Comparison of ENCODE assay signal across 8 cellular contexts in the genomic region with DNA sequence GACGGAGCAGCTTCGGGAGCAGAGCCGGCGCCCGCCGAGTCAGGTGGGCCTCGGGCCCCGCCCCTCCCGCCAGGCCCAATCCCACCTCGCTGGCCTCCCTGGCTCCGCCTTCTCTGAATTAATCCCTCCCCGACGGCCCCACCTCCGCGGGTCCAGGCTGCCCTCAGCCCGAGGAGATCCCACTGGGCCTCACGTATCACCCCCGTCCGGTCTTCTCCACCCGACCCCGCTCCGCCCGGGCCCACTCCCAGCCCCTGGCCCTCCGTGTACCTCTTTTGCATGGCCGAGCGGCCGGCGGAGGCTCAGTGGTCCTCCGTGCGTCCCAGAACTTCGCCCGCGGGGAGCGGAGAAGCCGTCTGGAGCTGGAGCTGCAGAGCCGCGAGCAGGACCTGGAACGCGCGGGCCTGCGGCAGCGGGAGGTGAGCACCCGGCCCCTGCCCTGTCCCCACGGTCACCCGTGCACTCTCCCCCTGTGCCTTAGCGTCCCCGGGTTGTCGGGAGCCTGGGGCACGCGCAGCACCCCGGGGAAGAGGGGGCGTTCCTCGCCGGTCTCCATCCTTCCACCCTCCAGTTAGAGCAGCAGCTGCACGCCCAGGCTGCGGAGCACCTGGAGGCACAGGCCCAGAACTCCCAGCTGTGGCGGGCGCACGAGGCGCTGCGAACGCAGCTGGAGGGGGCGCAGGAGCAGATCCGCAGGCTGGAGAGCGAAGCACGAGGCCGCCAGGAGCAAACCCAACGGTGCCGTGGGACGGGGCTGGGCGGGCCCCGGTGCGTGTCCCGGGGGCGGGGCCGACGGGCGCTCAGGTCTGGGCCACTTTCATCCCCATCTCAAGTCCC. TPM values are rescaled to one million over a fixed set of nuclear protein-coding genes. Genes with fewer than 3 reads are reported as not detected.
DNase-seq lines count a peak whose midpoint lies in the region; ATAC-seq and TF ChIP-seq lines count a peak whose summit lies in the region.

No MANE protein-coding gene starts in this region.

- peak; percentile 68 for DNase-seq in AG08395 (ENCODE audit: low spot score)
- DNase-seq in NCI-H2227 treated with DMSO at 0.1 percent for 48 hours (lab: John Stamatoyannopoulos, UW), result peak; percentile 92
- DNase-seq in activated CD8-positive, alpha-beta memory T cell treated with anti-CD3 and anti-CD28 coated beads, Interleukin-2, amount 50 U/mL, for 48 hours, result peak; percentile 85
- DNase-seq in esophagus squamous epithelium (lab: John Stamatoyannopoulos, UW), result no peak
- peak in 9 of 10 donors; percentile 44 to 77 (median 59) for DNase-seq in naive thymus-derived CD8-positive, alpha-beta T cell
- DNase-seq in PC-3, result no peak

- TF ChIP-seq CTCF in esophagus squamous epithelium (IDR thresholded peaks at IDR 0.05), result no peak
- no peak for TF ChIP-seq CTCF in PC-3 (conservative IDR thresholded peaks at IDR 0.05; ENCODE audit: low read depth, low read length)

- H3K36me3 Mint-ChIP-seq in naive thymus-derived CD8-positive, alpha-beta T cell, result peaks cover 0 to 1% (median 0%) of the 10 kb centered on the region in 3 donors

- CTCF ChIA-PET in PC-3 (lab: Charles Lee), result no interaction called here

- H3K9me3 Mint-ChIP-seq in naive thymus-derived CD8-positive, alpha-beta T cell, result no peaks in the 10 kb centered on the region

- no peak overlapping the region for H2AFZ ChIP-seq in PC-3 (ENCODE audit: low read length)

- H4K20me1 ChIP-seq in PC-3 (ENCODE audit: low read length), result no peaks in the 10 kb centered on the region

- POLR2A ChIA-PET in naive thymus-derived CD8-positive, alpha-beta T cell (lab: Charles Lee), result interaction anchor here (1.1 to 12.0 kb wide), 4 partner anchors 10 to 28 kb away, joined by 3 to 127 read pairs (median 27); partner anchors contain the start of genes PNPLA2, POLR2L and TSPAN4
- POLR2A ChIA-PET in PC-3 (lab: Charles Lee; ENCODE audit: unreplicated experiment), result interaction anchor here (0.6 kb wide), 1 partner anchor 230 kb away, joined by 4 read pairs; no protein-coding TSS in a partner anchor

- H3K4me3 Mint-ChIP-seq in naive thymus-derived CD8-positive, alpha-beta T cell, result peak overlapping the region; percentile 28 to 77 (median 64)

- H3K79me2 ChIP-seq in PC-3 (ENCODE audit: low read length), result peaks cover 33% of the 10 kb centered on the region

- no peak overlapping the region for H3K27ac Mint-ChIP-seq in naive thymus-derived CD8-positive, alpha-beta T cell

- BruUV-seq in PC-3 (replicated peaks; lab: Mats Ljungman, UMichigan), result no TSS peak

- ATAC-seq in GM19452 (IDR thresholded peaks at IDR 0.05; ENCODE audit: unreplicated experiment) (peak; percentile 32), PC-3 (no peak)
- ATAC-seq in naive thymus-derived CD8-positive, alpha-beta T cell, result peak; percentile 54 to 63

- H3K36me3 ChIP-seq in esophagus squamous epithelium, result peaks cover 0 to 6% (median 0%) of the 10 kb centered on the region in 3 donors
- no peaks in the 10 kb centered on the region for H3K36me3 ChIP-seq in urinary bladder (ENCODE audit: insufficient read depth)
- H3K36me3 ChIP-seq in PC-3 (ENCODE audit: low read depth, low read length), result no peaks in the 10 kb centered on the region

- H3K9me3 ChIP-seq in esophagus squamous epithelium (no peaks in the 10 kb centered on the region), PC-3 (ENCODE audit: low read length) (no peaks in the 10 kb centered on the region)

- H3K9me2 ChIP-seq in PC-3 (replicated peaks; ENCODE audit: low read length), result no peaks in the 10 kb centered on the region

- no peak overlapping the region for H3K4me2 ChIP-seq in PC-3 (ENCODE audit: low read length)

- H3K9ac ChIP-seq in PC-3 (ENCODE audit: low read length), result no peak overlapping the region

- intact Hi-C loops in esophagus squamous epithelium (cut with DNase I), result no loop called here
- intact Hi-C loops in PC-3 (cut with micrococcal nuclease), result no loop called here

- peak overlapping the region in 3 of 4 donors; percentile 65 to 80 (median 73) for H3K27ac ChIP-seq in esophagus squamous epithelium
- no peak overlapping the region for H3K27ac ChIP-seq in urinary bladder (ENCODE audit: low read depth)
- H3K27ac ChIP-seq in PC-3 (ENCODE audit: low read length), result no peak overlapping the region

- no peak for TF ChIP-seq POLR2A in esophagus squamous epithelium (IDR thresholded peaks at IDR 0.05)

- H3K27me3 Mint-ChIP-seq in naive thymus-derived CD8-positive, alpha-beta T cell, result peaks cover 0 to 30% (median 14%) of the 10 kb centered on the region in 5 donors

- H3K4me1 Mint-ChIP-seq in naive thymus-derived CD8-positive, alpha-beta T cell, result peaks cover 8 to 50% (median 47%) of the 10 kb centered on the region in 4 donors

- H3F3A ChIP-seq in PC-3 (ENCODE audit: low read length, unreplicated experiment), result no peaks in the 10 kb centered on the region

- peak overlapping the region; percentile 1 to 62 (median 44) for H3K4me3 ChIP-seq in esophagus squamous epithelium
- H3K4me3 ChIP-seq in urinary bladder (ENCODE audit: low read depth, low read length), result peak overlapping the region; percentile 16
- H3K4me3 ChIP-seq in PC-3 (ENCODE audit: low read length), result no peak overlapping the region

- H3K4me1 ChIP-seq in esophagus squamous epithelium (peaks cover 73 to 98% (median 79%) of the 10 kb centered on the region in 3 donors), urinary bladder (ENCODE audit: insufficient read depth) (peaks cover 2% of the 10 kb centered on the region), PC-3 (ENCODE audit: insufficient read depth, low read length) (peaks cover 45% of the 10 kb centered on the region)

- WGBS in esophagus squamous epithelium, 2 donors, result 0% methylated on average over 5 of the region's 78 CpGs; no CpG with 5 or more reads in 1 of the 2 donors
- 4% methylated on average over 78 of the region's 78 CpGs for whole genome bisulfite sequencing in urinary bladder

- peaks cover 0 to 71% (median 7%) of the 10 kb centered on the region in 4 donors for H3K27me3 ChIP-seq in esophagus squamous epithelium
- H3K27me3 ChIP-seq in PC-3 (ENCODE audit: low read length), result no peaks in the 10 kb centered on the region

RNA-seq across cellular contexts. Expression of gene CD151, which starts 2.2 kb away (rescaled TPM):
- total RNA-seq in esophagus squamous epithelium (100 to 1,000 TPM in 1 of 4 donors, 10 to 100 TPM in 3; 87.6 to 118 (median 94.0) TPM), urinary bladder (115 TPM), PC-3 (2014; rRNA removed) (469 and 490 TPM in 2 replicates)
- 10 to 100 TPM; 20.8 to 24.3 TPM for total RNA-seq in naive thymus-derived CD8-positive, alpha-beta T cell
- 10 to 100 TPM in 2 of 3 donors, 1 to 10 TPM in 1; 9.4 to 11.2 (median 10.2) TPM for polyA plus RNA-seq in naive thymus-derived CD8-positive, alpha-beta T cell
- polyA plus RNA-seq in urinary bladder, result 692 TPM

RNA-seq across cellular contexts. Expression of gene CRACR2B, which starts 2.8 kb away (rescaled TPM):
- 1 to 10 TPM in 3 of 4 donors, under 1 TPM in 1; 0.48 to 5.7 (median 3.5) TPM for total RNA-seq in esophagus squamous epithelium
- under 1 TPM; 0.60 to 0.85 TPM for total RNA-seq in naive thymus-derived CD8-positive, alpha-beta T cell
- polyA plus RNA-seq in naive thymus-derived CD8-positive, alpha-beta T cell, result under 1 TPM in 1 of 3 donors, not detected in 2; 0.18 TPM
- total RNA-seq in urinary bladder, result 5.9 TPM
- polyA plus RNA-seq in urinary bladder, result 20.2 TPM
- 10.6 and 19.8 TPM in 2 replicates for total RNA-seq in PC-3 (2014; rRNA removed)

RNA-seq across cellular contexts. Expression of gene PNPLA2, which starts 11.8 kb away (rescaled TPM):
- 10 to 100 TPM; 14.2 to 42.7 (median 26.0) TPM for total RNA-seq in esophagus squamous epithelium
- 100 to 1,000 TPM; 248 to 251 TPM for total RNA-seq in naive thymus-derived CD8-positive, alpha-beta T cell
- polyA plus RNA-seq in naive thymus-derived CD8-positive, alpha-beta T cell, result 10 to 100 TPM; 20.5 to 42.7 (median 31.5) TPM
- total RNA-seq in urinary bladder, result 13.6 TPM
- polyA plus RNA-seq in urinary bladder, result 131 TPM
- total RNA-seq in PC-3 (2014; rRNA removed), result 40.2 and 41.4 TPM in 2 replicates

RNA-seq across cellular contexts. Expression of gene POLR2L, which starts 11.8 kb away (rescaled TPM):
- total RNA-seq in esophagus squamous epithelium (10 to 100 TPM; 45.6 to 90.3 (median 64.7) TPM), urinary bladder (21.7 TPM), PC-3 (2014; rRNA removed) (661 and 1,148 TPM in 2 replicates)
- total RNA-seq in naive thymus-derived CD8-positive, alpha-beta T cell, result 10 to 100 TPM; 50.3 to 50.6 TPM
- 100 to 1,000 TPM in 1 of 3 donors, 10 to 100 TPM in 2; 96.5 to 102 (median 99.7) TPM for polyA plus RNA-seq in naive thymus-derived CD8-positive, alpha-beta T cell
- 148 TPM for polyA plus RNA-seq in urinary bladder

RNA-seq across cellular contexts. Expression of gene TSPAN4, which starts 12.1 kb away (rescaled TPM):
- 10 to 100 TPM in 3 of 4 donors, 1 to 10 TPM in 1; 6.8 to 59.7 (median 19.0) TPM for total RNA-seq in esophagus squamous epithelium
- total RNA-seq in naive thymus-derived CD8-positive, alpha-beta T cell, result 1 to 10 TPM; 6.0 to 8.9 TPM
- polyA plus RNA-seq in naive thymus-derived CD8-positive, alpha-beta T cell, result 10 to 100 TPM in 1 of 3 donors, 1 to 10 TPM in 2; 7.2 to 12.8 (median 8.3) TPM
- 39.4 TPM for total RNA-seq in urinary bladder
- 144 TPM for polyA plus RNA-seq in urinary bladder
- total RNA-seq in PC-3 (2014; rRNA removed), result 121 and 138 TPM in 2 replicates

Comparison
In these comparisons a context has a peak if more than half of its experiments do, and no peak if none do; other contexts are left out.
1. DNase-seq: peak in AG08395 (single experiment), NCI-H2227 treated with DMSO at 0.1 percent for 48 hours (single experiment), activated CD8-positive, alpha-beta memory T cell treated with anti-CD3 and anti-CD28 coated beads, Interleukin-2, amount 50 U/mL, for 48 hours (single experiment) and naive thymus-derived CD8-positive, alpha-beta T cell (9 of 10); none in esophagus squamous epithelium (single experiment) and PC-3 (single experiment).
2. H3K27ac ChIP-seq: peak in esophagus squamous epithelium (3 of 4); none in urinary bladder (single experiment) and PC-3 (single experiment).